In the genomic region with DNA sequence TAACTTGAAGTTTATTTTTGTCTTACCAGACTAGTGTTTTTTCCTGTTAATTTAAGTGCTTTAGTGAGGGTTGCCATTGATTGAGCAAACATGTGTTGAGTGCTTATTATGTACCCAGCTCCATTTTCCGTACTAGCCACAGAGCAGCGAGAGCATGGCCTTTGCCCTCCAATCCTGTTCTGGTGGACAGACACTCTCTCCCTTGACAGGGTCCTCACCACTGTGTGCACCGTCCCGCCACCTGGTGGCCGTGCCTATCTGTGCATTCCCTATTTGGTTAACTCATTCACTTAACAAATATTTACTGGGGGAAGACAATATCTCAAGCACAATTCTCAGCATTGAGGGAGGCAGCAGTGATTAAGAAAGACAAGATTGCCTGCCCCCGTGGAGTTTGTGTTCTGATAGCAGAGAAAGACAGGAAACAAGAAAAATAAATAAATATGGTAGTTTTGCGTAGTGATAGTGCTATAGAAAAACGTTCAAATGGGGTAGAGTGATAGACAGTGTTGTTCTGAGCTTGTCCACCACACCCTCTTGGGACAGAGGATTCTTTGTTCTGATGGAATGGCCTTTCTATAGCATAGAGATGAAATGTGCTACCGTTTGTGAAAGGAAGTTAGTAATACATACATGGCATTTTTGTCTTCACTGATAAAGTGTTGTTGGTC, we compare ENCODE assay signal across 1 cellular context.
A peak's percentile ranks its signal among the peaks of the same experiment; 100 is the strongest.
TF ChIP-seq lines count a peak whose summit lies in the region.

No MANE protein-coding gene starts in this region.

TF ChIP-seq in HepG2, 621 proteins besides CTCF, POLR2A, EP300 and RAD21 (continued from another document and continues in another):
- TF ChIP-seq, protein P1, sequence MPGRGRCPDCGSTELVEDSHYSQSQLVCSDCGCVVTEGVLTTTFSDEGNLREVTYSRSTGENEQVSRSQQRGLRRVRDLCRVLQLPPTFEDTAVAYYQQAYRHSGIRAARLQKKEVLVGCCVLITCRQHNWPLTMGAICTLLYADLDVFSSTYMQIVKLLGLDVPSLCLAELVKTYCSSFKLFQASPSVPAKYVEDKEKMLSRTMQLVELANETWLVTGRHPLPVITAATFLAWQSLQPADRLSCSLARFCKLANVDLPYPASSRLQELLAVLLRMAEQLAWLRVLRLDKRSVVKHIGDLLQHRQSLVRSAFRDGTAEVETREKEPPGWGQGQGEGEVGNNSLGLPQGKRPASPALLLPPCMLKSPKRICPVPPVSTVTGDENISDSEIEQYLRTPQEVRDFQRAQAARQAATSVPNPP (CRISPR knock-in tag; IDR thresholded peaks at IDR 0.05) = no peak
- 0 out of 2 replicates have a peak, but pooled peaks have one; percentile 28 for TF ChIP-seq MEF2D (CRISPR knock-in tag; IDR thresholded peaks at IDR 0.05)
- TF ChIP-seq, protein P2, sequence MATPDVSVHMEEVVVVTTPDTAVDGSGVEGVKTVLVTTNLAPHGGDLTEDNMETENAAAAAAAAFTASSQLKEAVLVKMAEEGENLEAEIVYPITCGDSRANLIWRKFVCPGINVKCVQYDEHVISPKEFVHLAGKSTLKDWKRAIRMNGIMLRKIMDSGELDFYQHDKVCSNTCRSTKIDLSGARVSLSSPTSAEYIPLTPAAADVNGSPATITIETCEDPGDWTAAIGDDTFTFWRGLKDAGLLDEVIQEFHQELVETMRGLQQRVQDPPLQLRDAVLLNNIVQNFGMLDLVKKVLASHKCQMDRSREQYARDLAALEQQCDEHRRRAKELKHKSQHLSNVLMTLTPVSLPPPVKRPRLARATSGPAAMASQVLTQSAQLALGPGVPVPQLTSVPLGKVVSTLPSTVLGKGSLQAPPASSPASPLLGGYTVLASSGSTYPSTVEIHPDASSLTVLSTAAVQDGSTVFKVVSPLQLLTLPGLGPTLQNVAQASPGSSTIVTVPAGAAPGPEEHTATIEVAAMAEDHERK (CRISPR knock-in tag; IDR thresholded peaks at IDR 0.05; ENCODE audit: low read depth) = no peak
- TF ChIP-seq ZBTB8A (CRISPR knock-in tag; IDR thresholded peaks at IDR 0.05; ENCODE audit: borderline replicate concordance, low read depth) = no peak
- TF ChIP-seq ZNF333 (CRISPR knock-in tag; IDR thresholded peaks at IDR 0.05; ENCODE audit: borderline replicate concordance) = no peak
- TF ChIP-seq, protein P3, sequence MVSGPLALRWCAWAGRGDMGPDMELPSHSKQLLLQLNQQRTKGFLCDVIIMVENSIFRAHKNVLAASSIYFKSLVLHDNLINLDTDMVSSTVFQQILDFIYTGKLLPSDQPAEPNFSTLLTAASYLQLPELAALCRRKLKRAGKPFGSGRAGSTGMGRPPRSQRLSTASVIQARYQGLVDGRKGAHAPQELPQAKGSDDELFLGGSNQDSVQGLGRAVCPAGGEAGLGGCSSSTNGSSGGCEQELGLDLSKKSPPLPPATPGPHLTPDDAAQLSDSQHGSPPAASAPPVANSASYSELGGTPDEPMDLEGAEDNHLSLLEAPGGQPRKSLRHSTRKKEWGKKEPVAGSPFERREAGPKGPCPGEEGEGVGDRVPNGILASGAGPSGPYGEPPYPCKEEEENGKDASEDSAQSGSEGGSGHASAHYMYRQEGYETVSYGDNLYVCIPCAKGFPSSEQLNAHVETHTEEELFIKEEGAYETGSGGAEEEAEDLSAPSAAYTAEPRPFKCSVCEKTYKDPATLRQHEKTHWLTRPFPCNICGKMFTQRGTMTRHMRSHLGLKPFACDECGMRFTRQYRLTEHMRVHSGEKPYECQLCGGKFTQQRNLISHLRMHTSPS (CRISPR knock-in tag; IDR thresholded peaks at IDR 0.05; ENCODE audit: low read depth) = no peak
- TF ChIP-seq SUZ12 (IDR thresholded peaks at IDR 0.05; ENCODE audit: low read depth, low read length) = no peak
- TF ChIP-seq, protein P4, sequence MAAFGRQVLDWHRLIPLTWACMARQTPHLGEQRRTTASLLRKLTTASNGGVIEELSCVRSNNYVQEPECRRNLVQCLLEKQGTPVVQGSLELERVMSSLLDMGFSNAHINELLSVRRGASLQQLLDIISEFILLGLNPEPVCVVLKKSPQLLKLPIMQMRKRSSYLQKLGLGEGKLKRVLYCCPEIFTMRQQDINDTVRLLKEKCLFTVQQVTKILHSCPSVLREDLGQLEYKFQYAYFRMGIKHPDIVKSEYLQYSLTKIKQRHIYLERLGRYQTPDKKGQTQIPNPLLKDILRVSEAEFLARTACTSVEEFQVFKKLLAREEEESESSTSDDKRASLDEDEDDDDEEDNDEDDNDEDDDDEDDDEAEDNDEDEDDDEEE (CRISPR knock-in tag; IDR thresholded peaks at IDR 0.05) = no peak
- no peak for TF ChIP-seq ZSCAN22 (CRISPR knock-in tag; IDR thresholded peaks at IDR 0.05)
- 0 out of 2 replicates have a peak, but pooled peaks have one; percentile 28 for TF ChIP-seq KDM1A (CRISPR knock-in tag; IDR thresholded peaks at IDR 0.05)
- TF ChIP-seq MYNN (CRISPR knock-in tag; IDR thresholded peaks at IDR 0.05; ENCODE audit: low read depth) = no peak
- 0 out of 2 replicates have a peak, but pooled peaks have one; percentile 30 for TF ChIP-seq NCOA2 (CRISPR knock-in tag; IDR thresholded peaks at IDR 0.05)
- TF ChIP-seq ZNF331 (CRISPR knock-in tag; IDR thresholded peaks at IDR 0.05) = peak; percentile 12; the same call in 1 of the 2 replicates
- peak; percentile 24; the same call in 1 of the 2 replicates for TF ChIP-seq FOXK1 (CRISPR knock-in tag; IDR thresholded peaks at IDR 0.05; ENCODE audit: borderline replicate concordance, low read depth)
- TF ChIP-seq ZSCAN29 (CRISPR knock-in tag; conservative IDR thresholded peaks at IDR 0.05) = no peak
- TF ChIP-seq, protein P5, sequence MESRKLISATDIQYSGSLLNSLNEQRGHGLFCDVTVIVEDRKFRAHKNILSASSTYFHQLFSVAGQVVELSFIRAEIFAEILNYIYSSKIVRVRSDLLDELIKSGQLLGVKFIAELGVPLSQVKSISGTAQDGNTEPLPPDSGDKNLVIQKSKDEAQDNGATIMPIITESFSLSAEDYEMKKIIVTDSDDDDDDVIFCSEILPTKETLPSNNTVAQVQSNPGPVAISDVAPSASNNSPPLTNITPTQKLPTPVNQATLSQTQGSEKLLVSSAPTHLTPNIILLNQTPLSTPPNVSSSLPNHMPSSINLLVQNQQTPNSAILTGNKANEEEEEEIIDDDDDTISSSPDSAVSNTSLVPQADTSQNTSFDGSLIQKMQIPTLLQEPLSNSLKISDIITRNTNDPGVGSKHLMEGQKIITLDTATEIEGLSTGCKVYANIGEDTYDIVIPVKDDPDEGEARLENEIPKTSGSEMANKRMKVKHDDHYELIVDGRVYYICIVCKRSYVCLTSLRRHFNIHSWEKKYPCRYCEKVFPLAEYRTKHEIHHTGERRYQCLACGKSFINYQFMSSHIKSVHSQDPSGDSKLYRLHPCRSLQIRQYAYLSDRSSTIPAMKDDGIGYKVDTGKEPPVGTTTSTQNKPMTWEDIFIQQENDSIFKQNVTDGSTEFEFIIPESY (CRISPR knock-in tag; IDR thresholded peaks at IDR 0.05) = no peak
- no peak for TF ChIP-seq GPN1 (CRISPR knock-in tag; IDR thresholded peaks at IDR 0.05; ENCODE audit: borderline replicate concordance)
- no peak for TF ChIP-seq ESRRA (CRISPR knock-in tag; IDR thresholded peaks at IDR 0.05; ENCODE audit: low read depth)
- TF ChIP-seq, protein P6, sequence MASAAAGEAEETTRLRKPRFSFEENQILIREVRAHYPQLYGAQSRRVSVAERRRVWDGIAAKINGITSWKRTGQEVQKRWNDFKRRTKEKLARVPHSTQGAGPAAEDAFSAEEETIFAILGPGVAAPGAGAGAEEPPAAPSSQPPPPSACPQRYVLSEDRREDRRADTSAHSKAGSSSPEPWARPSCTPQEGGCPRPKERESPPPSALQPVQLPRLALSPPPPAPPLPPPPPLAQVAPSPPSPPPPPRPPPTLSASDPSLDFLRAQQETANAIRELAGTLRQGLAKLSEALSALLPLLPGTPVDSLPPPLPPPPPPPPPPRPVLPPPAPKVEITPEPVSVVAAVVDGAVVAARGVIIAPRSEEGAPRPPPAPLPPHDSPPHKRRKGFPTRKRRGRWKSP (CRISPR knock-in tag; IDR thresholded peaks at IDR 0.05) = no peak
- TF ChIP-seq ZNF737 (CRISPR knock-in tag; IDR thresholded peaks at IDR 0.05; ENCODE audit: borderline replicate concordance) = no peak
- peak in 1 of 2 experiments; percentile 77; a peak in 2 of 4 replicates for TF ChIP-seq NR2F1 (CRISPR knock-in tag; IDR thresholded peaks at IDR 0.05)
- TF ChIP-seq MED8 (CRISPR knock-in tag; IDR thresholded peaks at IDR 0.05; ENCODE audit: insufficient replicate concordance) = no peak
- no peak for TF ChIP-seq ZNF605 (CRISPR knock-in tag; IDR thresholded peaks at IDR 0.05)
- TF ChIP-seq, protein P7, sequence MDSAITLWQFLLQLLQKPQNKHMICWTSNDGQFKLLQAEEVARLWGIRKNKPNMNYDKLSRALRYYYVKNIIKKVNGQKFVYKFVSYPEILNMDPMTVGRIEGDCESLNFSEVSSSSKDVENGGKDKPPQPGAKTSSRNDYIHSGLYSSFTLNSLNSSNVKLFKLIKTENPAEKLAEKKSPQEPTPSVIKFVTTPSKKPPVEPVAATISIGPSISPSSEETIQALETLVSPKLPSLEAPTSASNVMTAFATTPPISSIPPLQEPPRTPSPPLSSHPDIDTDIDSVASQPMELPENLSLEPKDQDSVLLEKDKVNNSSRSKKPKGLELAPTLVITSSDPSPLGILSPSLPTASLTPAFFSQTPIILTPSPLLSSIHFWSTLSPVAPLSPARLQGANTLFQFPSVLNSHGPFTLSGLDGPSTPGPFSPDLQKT (CRISPR knock-in tag; IDR thresholded peaks at IDR 0.05; ENCODE audit: borderline replicate concordance) = no peak
- TF ChIP-seq, protein P8, sequence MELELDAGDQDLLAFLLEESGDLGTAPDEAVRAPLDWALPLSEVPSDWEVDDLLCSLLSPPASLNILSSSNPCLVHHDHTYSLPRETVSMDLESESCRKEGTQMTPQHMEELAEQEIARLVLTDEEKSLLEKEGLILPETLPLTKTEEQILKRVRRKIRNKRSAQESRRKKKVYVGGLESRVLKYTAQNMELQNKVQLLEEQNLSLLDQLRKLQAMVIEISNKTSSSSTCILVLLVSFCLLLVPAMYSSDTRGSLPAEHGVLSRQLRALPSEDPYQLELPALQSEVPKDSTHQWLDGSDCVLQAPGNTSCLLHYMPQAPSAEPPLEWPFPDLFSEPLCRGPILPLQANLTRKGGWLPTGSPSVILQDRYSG (CRISPR knock-in tag; IDR thresholded peaks at IDR 0.05) = no peak
- TF ChIP-seq ZMYM4 (CRISPR knock-in tag; IDR thresholded peaks at IDR 0.05) = peak; percentile 71
- TF ChIP-seq ZFP90 (CRISPR knock-in tag; IDR thresholded peaks at IDR 0.05; ENCODE audit: borderline replicate concordance) = no peak
- no peak for TF ChIP-seq RBAK (CRISPR knock-in tag; IDR thresholded peaks at IDR 0.05)
- no peak for TF ChIP-seq SP5 (CRISPR knock-in tag; IDR thresholded peaks at IDR 0.05; ENCODE audit: borderline replicate concordance, low read depth)
- TF ChIP-seq HNRNPUL1 (IDR thresholded peaks at IDR 0.05; ENCODE audit: low read depth, low read length) = no peak
- 0 out of 2 replicates have a peak, but pooled peaks have one; percentile 58 for TF ChIP-seq SNAPC2 (CRISPR knock-in tag; IDR thresholded peaks at IDR 0.05)
- TF ChIP-seq MAFK (conservative IDR thresholded peaks at IDR 0.05 in 1 of 2, IDR thresholded peaks at IDR 0.05 in 1 of 2; ENCODE audit: low read length in 2 of 2) = no peak
- no peak for TF ChIP-seq ZNF274 (CRISPR knock-in tag; IDR thresholded peaks at IDR 0.05)
- TF ChIP-seq, protein P9, sequence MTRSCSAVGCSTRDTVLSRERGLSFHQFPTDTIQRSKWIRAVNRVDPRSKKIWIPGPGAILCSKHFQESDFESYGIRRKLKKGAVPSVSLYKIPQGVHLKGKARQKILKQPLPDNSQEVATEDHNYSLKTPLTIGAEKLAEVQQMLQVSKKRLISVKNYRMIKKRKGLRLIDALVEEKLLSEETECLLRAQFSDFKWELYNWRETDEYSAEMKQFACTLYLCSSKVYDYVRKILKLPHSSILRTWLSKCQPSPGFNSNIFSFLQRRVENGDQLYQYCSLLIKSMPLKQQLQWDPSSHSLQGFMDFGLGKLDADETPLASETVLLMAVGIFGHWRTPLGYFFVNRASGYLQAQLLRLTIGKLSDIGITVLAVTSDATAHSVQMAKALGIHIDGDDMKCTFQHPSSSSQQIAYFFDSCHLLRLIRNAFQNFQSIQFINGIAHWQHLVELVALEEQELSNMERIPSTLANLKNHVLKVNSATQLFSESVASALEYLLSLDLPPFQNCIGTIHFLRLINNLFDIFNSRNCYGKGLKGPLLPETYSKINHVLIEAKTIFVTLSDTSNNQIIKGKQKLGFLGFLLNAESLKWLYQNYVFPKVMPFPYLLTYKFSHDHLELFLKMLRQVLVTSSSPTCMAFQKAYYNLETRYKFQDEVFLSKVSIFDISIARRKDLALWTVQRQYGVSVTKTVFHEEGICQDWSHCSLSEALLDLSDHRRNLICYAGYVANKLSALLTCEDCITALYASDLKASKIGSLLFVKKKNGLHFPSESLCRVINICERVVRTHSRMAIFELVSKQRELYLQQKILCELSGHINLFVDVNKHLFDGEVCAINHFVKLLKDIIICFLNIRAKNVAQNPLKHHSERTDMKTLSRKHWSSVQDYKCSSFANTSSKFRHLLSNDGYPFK (CRISPR knock-in tag; IDR thresholded peaks at IDR 0.05; ENCODE audit: borderline replicate concordance) = no peak
- TF ChIP-seq SYNCRIP (IDR thresholded peaks at IDR 0.05; ENCODE audit: insufficient read depth, low read depth, low read length) = no peak
- TF ChIP-seq ZNF713 (CRISPR knock-in tag; IDR thresholded peaks at IDR 0.05) = no peak
- TF ChIP-seq CC2D1A (CRISPR knock-in tag; IDR thresholded peaks at IDR 0.05) = no peak
- TF ChIP-seq FOXC1 (CRISPR knock-in tag; IDR thresholded peaks at IDR 0.05; ENCODE audit: borderline replicate concordance) = no peak
- no peak for TF ChIP-seq PHB2 (IDR thresholded peaks at IDR 0.05; ENCODE audit: partially characterized antibody)
- peak; percentile 65 for TF ChIP-seq ZSCAN9 (CRISPR knock-in tag; IDR thresholded peaks at IDR 0.05; ENCODE audit: borderline replicate concordance)
- TF ChIP-seq EED (CRISPR knock-in tag; IDR thresholded peaks at IDR 0.05) = no peak
- TF ChIP-seq, protein P10, sequence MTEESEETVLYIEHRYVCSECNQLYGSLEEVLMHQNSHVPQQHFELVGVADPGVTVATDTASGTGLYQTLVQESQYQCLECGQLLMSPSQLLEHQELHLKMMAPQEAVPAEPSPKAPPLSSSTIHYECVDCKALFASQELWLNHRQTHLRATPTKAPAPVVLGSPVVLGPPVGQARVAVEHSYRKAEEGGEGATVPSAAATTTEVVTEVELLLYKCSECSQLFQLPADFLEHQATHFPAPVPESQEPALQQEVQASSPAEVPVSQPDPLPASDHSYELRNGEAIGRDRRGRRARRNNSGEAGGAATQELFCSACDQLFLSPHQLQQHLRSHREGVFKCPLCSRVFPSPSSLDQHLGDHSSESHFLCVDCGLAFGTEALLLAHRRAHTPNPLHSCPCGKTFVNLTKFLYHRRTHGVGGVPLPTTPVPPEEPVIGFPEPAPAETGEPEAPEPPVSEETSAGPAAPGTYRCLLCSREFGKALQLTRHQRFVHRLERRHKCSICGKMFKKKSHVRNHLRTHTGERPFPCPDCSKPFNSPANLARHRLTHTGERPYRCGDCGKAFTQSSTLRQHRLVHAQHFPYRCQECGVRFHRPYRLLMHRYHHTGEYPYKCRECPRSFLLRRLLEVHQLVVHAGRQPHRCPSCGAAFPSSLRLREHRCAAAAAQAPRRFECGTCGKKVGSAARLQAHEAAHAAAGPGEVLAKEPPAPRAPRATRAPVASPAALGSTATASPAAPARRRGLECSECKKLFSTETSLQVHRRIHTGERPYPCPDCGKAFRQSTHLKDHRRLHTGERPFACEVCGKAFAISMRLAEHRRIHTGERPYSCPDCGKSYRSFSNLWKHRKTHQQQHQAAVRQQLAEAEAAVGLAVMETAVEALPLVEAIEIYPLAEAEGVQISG (CRISPR knock-in tag; IDR thresholded peaks at IDR 0.05) = peak; percentile 72
- no peak for TF ChIP-seq SAP130 (CRISPR knock-in tag; IDR thresholded peaks at IDR 0.05; ENCODE audit: low read depth)
- TF ChIP-seq TMF1 (CRISPR knock-in tag; IDR thresholded peaks at IDR 0.05; ENCODE audit: low read depth) = no peak
- TF ChIP-seq HMG20A (CRISPR knock-in tag; IDR thresholded peaks at IDR 0.05; ENCODE audit: borderline replicate concordance) = 0 out of 2 replicates have a peak, but pooled peaks have one; percentile 24
- TF ChIP-seq GATAD1 (CRISPR knock-in tag; IDR thresholded peaks at IDR 0.05) = 0 out of 2 replicates have a peak, but pooled peaks have one; percentile 33
- TF ChIP-seq SALL2 (CRISPR knock-in tag; IDR thresholded peaks at IDR 0.05) = no peak
